ENCODE assay signal across 1 cellular context in genomic region chr2:176117162-176117822, GRCh38.
TF ChIP-seq lines count a peak whose summit lies in the region.

No MANE protein-coding gene starts in this region.

TF ChIP-seq in SK-N-SH, 30 proteins besides CTCF, POLR2A, EP300 and RAD21:
- TF ChIP-seq RCOR1 (IDR thresholded peaks at IDR 0.05; ENCODE audit: low read length) (no peak), EZH2phosphoT487 (IDR thresholded peaks at IDR 0.05; ENCODE audit: borderline replicate concordance, low read depth) (0 out of 2 replicates have a peak, but pooled peaks have one; percentile 53), SIN3A (IDR thresholded peaks at IDR 0.05; ENCODE audit: borderline replicate concordance, low read depth, low read length) (no peak), TCF12 (IDR thresholded peaks at IDR 0.05) (no peak)
